8 cellular contexts compared by ENCODE assay signal in the genomic region with DNA sequence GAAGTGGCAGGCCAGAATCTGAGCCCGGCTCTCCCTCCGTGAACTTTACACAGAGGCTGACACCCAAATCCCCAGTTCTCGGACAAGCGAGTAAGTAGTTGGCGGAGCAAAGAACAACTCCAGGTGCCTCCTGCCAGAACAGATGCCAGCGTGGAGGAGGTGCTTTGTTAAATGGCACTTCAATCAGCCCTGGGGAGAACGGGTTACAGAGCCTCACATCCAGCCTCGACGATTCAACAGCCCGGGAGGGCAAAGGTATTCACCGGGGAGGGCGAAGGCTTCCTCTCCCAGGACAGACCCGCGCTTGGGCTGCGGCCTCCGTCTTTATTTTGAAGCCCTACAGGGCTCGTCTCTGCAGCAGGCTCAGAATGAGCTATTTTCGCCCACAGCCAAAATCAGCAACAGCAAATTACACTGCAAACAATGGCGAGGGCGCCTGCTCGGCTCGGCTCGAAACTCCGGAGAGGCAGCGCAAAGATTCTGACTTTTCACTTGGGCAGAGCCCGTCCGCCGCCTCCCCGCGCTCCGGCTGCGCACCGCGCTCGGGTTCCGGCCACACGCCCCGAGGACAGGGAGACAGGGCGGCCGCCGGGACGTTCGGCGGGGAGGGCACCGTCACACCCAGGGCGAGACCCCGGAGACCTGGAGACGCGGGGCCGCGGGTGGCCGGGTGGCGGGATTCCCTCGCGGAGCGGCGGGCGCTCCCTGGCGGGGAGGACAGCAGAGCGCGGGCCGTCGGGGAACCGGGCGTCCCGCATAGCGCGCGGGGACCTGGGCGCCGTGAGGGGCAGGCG. TPM values are rescaled to one million over a fixed set of nuclear protein-coding genes. Genes with fewer than 3 reads are reported as not detected.
DNase-seq lines count a peak whose midpoint lies in the region; ATAC-seq and TF ChIP-seq lines count a peak whose summit lies in the region.

No MANE protein-coding gene starts in this region.

- no peak for TF ChIP-seq POLR2A in uterus (IDR thresholded peaks at IDR 0.05)

- H3K4me1 ChIP-seq in GM23248 (ENCODE audit: insufficient read depth): peaks cover 8% of the 10 kb centered on the region
- peaks cover 29% of the 10 kb centered on the region for H3K4me1 ChIP-seq in MM.1S (ENCODE audit: low read length)
- H3K4me1 ChIP-seq in uterus: no peaks in the 10 kb centered on the region

- H3K27ac Mint-ChIP-seq in natural killer cell: peak overlapping the region; percentile 68 to 88

- DNase-seq in GM12865 (ENCODE audit: low read depth): peak; percentile 32
- DNase-seq in GM23248: peak; percentile 64
- peak; percentile 57 for DNase-seq in MM.1S
- DNase-seq in activated T-cell treated with anti-CD3 and anti-CD28 coated beads, Interleukin-2, amount 50 U/mL, for 48 hours: peak; percentile 45 to 56
- peak; percentile 51 for DNase-seq in fibroblast of the aortic adventitia (ENCODE audit: low read depth)
- DNase-seq in natural killer cell: peak; percentile 56
- DNase-seq in uterus: peak; percentile 27 to 51

- peaks cover 0 to 2% of the 10 kb centered on the region in 2 donors for H3K27me3 Mint-ChIP-seq in natural killer cell (ENCODE audit: low read depth in 2 of 2)

- H3K79me2 ChIP-seq in GM23248 (ENCODE audit: insufficient read depth) (no peaks in the 10 kb centered on the region), MM.1S (ENCODE audit: low read length) (peaks cover 43% of the 10 kb centered on the region)

- peak overlapping the region; percentile 95 for H3K4me3 Mint-ChIP-seq in natural killer cell

- H3K27ac ChIP-seq in GM23248 (no peak overlapping the region), MM.1S (ENCODE audit: low read length) (peak overlapping the region; percentile 39; the same call in 1 of the 2 replicates), uterus (peak overlapping the region; percentile 77 to 81)

- H4K20me1 ChIP-seq in GM23248 (ENCODE audit: insufficient read depth): no peaks in the 10 kb centered on the region
- no peaks in the 10 kb centered on the region for H4K20me1 ChIP-seq in MM.1S (ENCODE audit: insufficient read depth, low read length)

- H3K4me1 Mint-ChIP-seq in natural killer cell: peaks cover 34 to 40% of the 10 kb centered on the region in 2 donors

- peak overlapping the region; percentile 50; the same call in 1 of the 2 replicates for H3K4me3 ChIP-seq in GM12865 (ENCODE audit: low read depth, low read length)
- H3K4me3 ChIP-seq in GM23248: peak overlapping the region; percentile 59
- H3K4me3 ChIP-seq in MM.1S (ENCODE audit: low read length): peak overlapping the region; percentile 68
- peak overlapping the region; percentile 64 for H3K4me3 ChIP-seq in fibroblast of the aortic adventitia (ENCODE audit: low read depth, low read length)
- H3K4me3 ChIP-seq in uterus: peak overlapping the region; percentile 36 to 92

- H2AFZ ChIP-seq in GM23248 (peak overlapping the region; percentile 78), MM.1S (ENCODE audit: low read length) (peak overlapping the region; percentile 68)

- H3K4me2 ChIP-seq in GM23248 (ENCODE audit: unreplicated experiment): peak overlapping the region; percentile 51
- peak overlapping the region; percentile 82 for H3K4me2 ChIP-seq in MM.1S (ENCODE audit: low read depth, low read length)

- H3K36me3 Mint-ChIP-seq in natural killer cell: no peaks in the 10 kb centered on the region

- H3F3A ChIP-seq in GM23248 (ENCODE audit: insufficient read depth) (peaks cover 14% of the 10 kb centered on the region), MM.1S (ENCODE audit: insufficient read depth, low read length) (peaks cover 20% of the 10 kb centered on the region; the same call in 1 of the 2 replicates)

- TF ChIP-seq CTCF in GM12865 (IDR thresholded peaks at IDR 0.05; ENCODE audit: insufficient read depth, low read depth, low read length, missing control alignments): peak; percentile 31
- TF ChIP-seq CTCF in MM.1S (IDR thresholded peaks at IDR 0.05; ENCODE audit: low read length): peak; percentile 41
- no peak for TF ChIP-seq CTCF in fibroblast of the aortic adventitia (IDR thresholded peaks at IDR 0.05; ENCODE audit: insufficient read depth, low read length)
- TF ChIP-seq CTCF in natural killer cell (IDR thresholded peaks at IDR 0.05): peak; percentile 48
- peak in 3 of 4 experiments; percentile 9 to 50 (median 25) for TF ChIP-seq CTCF in uterus (IDR thresholded peaks at IDR 0.05)

- no peak overlapping the region; the same call in 1 of the 2 replicates for H3K9ac ChIP-seq in GM23248
- H3K9ac ChIP-seq in MM.1S (ENCODE audit: low read length): peak overlapping the region; percentile 71

- no peaks in the 10 kb centered on the region for H3K9me3 ChIP-seq in GM23248 (ENCODE audit: low read depth)
- H3K9me3 ChIP-seq in MM.1S (replicated peaks; ENCODE audit: insufficient read depth, low read length): no peaks in the 10 kb centered on the region
- no peaks in the 10 kb centered on the region for H3K9me3 ChIP-seq in uterus

- peak; percentile 70 to 81 (median 73) for ATAC-seq in natural killer cell
- no peak for ATAC-seq in GM18873 (IDR thresholded peaks at IDR 0.05; ENCODE audit: low FRiP score, unreplicated experiment)

- H3K9me2 ChIP-seq in GM23248 (ENCODE audit: insufficient read depth) (no peaks in the 10 kb centered on the region), MM.1S (replicated peaks; ENCODE audit: insufficient read depth, low read length) (no peaks in the 10 kb centered on the region)

- intact Hi-C loops in natural killer cell (cut with micrococcal nuclease) (no loop called here), uterus (cut with DNase I; ENCODE audit: low total_unique reads) (loop anchor here (5.0 kb wide), 1 partner anchor 58 kb away; no protein-coding TSS in a partner anchor)

- in situ Hi-C loops in GM23248 (cut with MboI): no loop called here

- H3K36me3 ChIP-seq in GM23248 (ENCODE audit: low read depth) (no peaks in the 10 kb centered on the region), MM.1S (replicated peaks; ENCODE audit: insufficient read depth, low read length) (no peaks in the 10 kb centered on the region), uterus (no peaks in the 10 kb centered on the region)

- WGBS in GM23248 (ENCODE audit: low coverage in 1 of 2, low lambda C conversion rate in 2 of 2, missing lambda C conversion rate in 2 of 2), 2 experiments: 3 to 5% methylated on average over 52 to 69 of the region's 72 CpGs

- 0 out of 2 replicates have a peak, but pooled peaks cover 5% of the 10 kb centered on the region for H3K27me3 ChIP-seq in GM23248 (replicated peaks; ENCODE audit: insufficient read depth)
- no peaks in the 10 kb centered on the region for H3K27me3 ChIP-seq in MM.1S (replicated peaks; ENCODE audit: insufficient read depth, low read length)
- H3K27me3 ChIP-seq in uterus: no peaks in the 10 kb centered on the region

- H3K9me3 Mint-ChIP-seq in natural killer cell: no peaks in the 10 kb centered on the region

RNA-seq across cellular contexts. Expression of a gene that starts 0.8 kb away (rescaled TPM):
- 0.11 and 0.13 TPM in 2 replicates for total RNA-seq in GM23248 (2014; rRNA removed; shearing (Covaris generic))
- 0.32 and 0.46 TPM in 2 replicates for polyA plus RNA-seq in GM23248 (2016; fragmentation: Nextera tagmentation; extraction: Ambion mirVana)
- total RNA-seq in fibroblast of the aortic adventitia (ENCODE audit: low replicate concordance) (0.65 and 0.72 TPM in 2 replicates), natural killer cell (10 to 100 TPM; 20.1 to 29.3 (median 21.6) TPM), uterus (10 to 100 TPM; 12.4 to 47.3 (median 32.7) TPM)
